Comparison of ENCODE assay signal across 21 cellular contexts in genomic region chr2:109395487-109396337, GRCh38.
A peak's percentile ranks its signal among the peaks of the same experiment; 100 is the strongest.
DNase-seq lines count a peak whose midpoint lies in the region; ATAC-seq, FAIRE-seq and TF ChIP-seq lines count a peak whose summit lies in the region.
"Had no signal": no experiment of that assay in that cellular context is flagged by ENCODE, and none has a peak within 500 bp of the region (broad histone marks: within the 10 kb centered on the region; RNA-seq: fewer than 3 reads in every experiment).

No MANE protein-coding gene starts in this region.

- in situ Hi-C loops in GM12878 (cut with MboI): no loop called here

- H3K36me3 Mint-ChIP-seq in nephron progenitor cell (ENCODE audit: low read depth): peaks cover 6% of the 10 kb centered on the region

- H3K9me3 Mint-ChIP-seq in nephron progenitor cell: no peaks in the 10 kb centered on the region
- H3K9me3 Mint-ChIP-seq: H9 had no signal

- peaks cover 18% of the 10 kb centered on the region; the same call in 1 of the 2 replicates for H3K36me3 ChIP-seq in BLaER1
- no peaks in the 10 kb centered on the region for H3K36me3 ChIP-seq in GM12878 (ENCODE audit: control insufficient read depth in 2 of 2, insufficient read depth in 2 of 2, low read length in 1 of 2)
- H3K36me3 ChIP-seq: Peyer's patch had no signal

- peak overlapping the region; percentile 80 for H3K27ac Mint-ChIP-seq in nephron progenitor cell

- no peak for TF ChIP-seq RAD21 in GM12878 (IDR thresholded peaks at IDR 0.05; ENCODE audit: insufficient read depth, low read depth, low read length)

- H3K4me3 ChIP-seq in BLaER1 (no peak overlapping the region), GM12878 (no peak overlapping the region)
- H3K4me3 ChIP-seq: Peyer's patch had no signal

- no peak for TF ChIP-seq EP300 in GM12878 (IDR thresholded peaks at IDR 0.05; ENCODE audit: borderline replicate concordance in 1 of 2, control insufficient read depth in 1 of 2, low read depth in 2 of 2, low read length in 2 of 2)

- TF ChIP-seq CTCF in GM12878 (IDR thresholded peaks at IDR 0.05 in 2 of 3, conservative IDR thresholded peaks at IDR 0.05 in 1 of 3; ENCODE audit: control insufficient read depth in 2 of 3, extremely low read depth in 1 of 3, insufficient read depth in 1 of 3, low read depth in 3 of 3, low read length in 3 of 3) (no peak), nephron progenitor cell (IDR thresholded peaks at IDR 0.05) (no peak)

- no peak for FAIRE-seq in GM12878 (lab: Jason Lieb, UNC)

- RAD21 ChIA-PET in GM12878 (lab: Charles Lee; ENCODE audit: unreplicated experiment): interaction anchor here (1.4 to 1.7 kb wide), 2 partner anchors 63 to 114 kb away, joined by 4 to 6 read pairs; no protein-coding TSS in a partner anchor

- ATAC-seq in GM12878 (peak; percentile 7; the same call in 2 of the 3 replicates), GM21786 (IDR thresholded peaks at IDR 0.05; ENCODE audit: unreplicated experiment) (no peak)

- H3K9ac ChIP-seq in BLaER1: peak overlapping the region; percentile 52; the same call in 1 of the 2 replicates
- no peak overlapping the region for H3K9ac ChIP-seq in GM12878 (ENCODE audit: control insufficient read depth, insufficient read depth, low read length)

- no peak for TF ChIP-seq POLR2A in GM12878 (IDR thresholded peaks at IDR 0.05; ENCODE audit: low read depth, low read length)

- H3K4me2 ChIP-seq in BLaER1 (peak overlapping the region; percentile 82), GM12878 (ENCODE audit: control insufficient read depth, insufficient read depth) (no peak overlapping the region)

- no peaks in the 10 kb centered on the region for H3K79me2 ChIP-seq in GM12878 (ENCODE audit: control insufficient read depth, insufficient read depth, low read length)

- H3K27me3 ChIP-seq in BLaER1: no peaks in the 10 kb centered on the region
- H3K27me3 ChIP-seq in GM12878 (replicated peaks in 1 of 2; ENCODE audit: control insufficient read depth in 2 of 2, insufficient read depth in 2 of 2, low read length in 1 of 2): no peaks in the 10 kb centered on the region
- H3K27me3 ChIP-seq: Peyer's patch had no signal

- peaks cover 12% of the 10 kb centered on the region for H3K27me3 Mint-ChIP-seq in nephron progenitor cell (ENCODE audit: low read depth, poor library complexity)

- no peak overlapping the region for H3K4me3 Mint-ChIP-seq in nephron progenitor cell
- H3K4me3 Mint-ChIP-seq: H9 had no signal

- H3K9me3 ChIP-seq in BLaER1 (no peaks in the 10 kb centered on the region), GM12878 (replicated peaks; ENCODE audit: control insufficient read depth, insufficient read depth, low read length) (no peaks in the 10 kb centered on the region)
- H3K9me3 ChIP-seq: Peyer's patch had no signal

- BruUV-seq in GM12878 (replicated peaks; lab: Mats Ljungman, UMichigan): no TSS peak

- DNase-seq in NCI-H1417 (lab: John Stamatoyannopoulos, UW): peak in 2 of 3 experiments; percentile 9 to 35
- no peak for DNase-seq in NCI-H1417 treated with DMSO at 0.1 percent for 48 hours (lab: John Stamatoyannopoulos, UW)
- no peak for DNase-seq in GM12878 (ENCODE audit: low read depth, low spot score)
- no peak for DNase-seq in nephron progenitor cell
- DNase-seq in NCI-H1092 treated with DMSO at 0.1 percent for 48 hours (lab: John Stamatoyannopoulos, UW): no peak
- DNase-seq in HuH-7 (ENCODE audit: low spot score): no peak
- DNase-seq: DMS153, EL, H9, IMR-90, Kasumi-1, MV-4-11, NCI-H146, NCI-H2081 treated with DMSO at 0.1 percent for 48 hours, NCI-H226, NCI-H748 treated with DMSO at 0.1 percent for 48 hours, Peyer's patch, Right ventricle myocardium superior had no signal

- intact Hi-C loops in GM12878 (cut with micrococcal nuclease; ENCODE audit: unreplicated experiment): loop anchor here (5.0 kb wide), 2 partner anchors 117 to 268 kb away; partner anchors contain the start of gene SH3RF3

- POLR2A ChIA-PET in GM12878 (lab: Charles Lee): interaction anchor here (0.6 kb wide), 1 partner anchor 643 kb away, joined by 3 read pairs; no protein-coding TSS in a partner anchor

- WGBS in GM12878 (ENCODE audit: insufficient coverage, insufficient replicate concordance, low lambda C conversion rate, missing lambda C conversion rate): 74% methylated on average over 14 of the region's 15 CpGs

- SMC1A ChIA-PET in GM12878 (lab: Charles Lee; ENCODE audit: uncharacterized antibody, unreplicated experiment): interaction anchor here (1.2 to 1.5 kb wide), 2 partner anchors 180 to 267 kb away, joined by 3 read pairs; partner anchors contain the start of gene SH3RF3

- H3K4me1 ChIP-seq in BLaER1: peaks cover 70% of the 10 kb centered on the region
- H3K4me1 ChIP-seq in GM12878 (ENCODE audit: control insufficient read depth, insufficient read depth, low read length): no peaks in the 10 kb centered on the region; the same call in 1 of the 2 replicates
- H3K4me1 ChIP-seq: Peyer's patch had no signal

- H2AFZ ChIP-seq in GM12878 (ENCODE audit: control insufficient read depth, low read depth, low read length): no peak overlapping the region

- H3K27ac ChIP-seq in BLaER1 (peak overlapping the region; percentile 60), GM12878 (ENCODE audit: control insufficient read depth, insufficient read depth) (no peak overlapping the region)
- H3K27ac ChIP-seq: 22Rv1, Peyer's patch had no signal

- H4K20me1 ChIP-seq in BLaER1 (peaks cover 9% of the 10 kb centered on the region), GM12878 (ENCODE audit: control insufficient read depth, insufficient read depth) (no peaks in the 10 kb centered on the region)

- peaks cover 72% of the 10 kb centered on the region for H3K4me1 Mint-ChIP-seq in nephron progenitor cell

- CTCF ChIA-PET in GM12878 (lab: Yijun Ruan, JAX): interaction anchor here (1.1 to 1.9 kb wide), 3 partner anchors 115 to 261 kb away, joined by 3 to 5 read pairs (median 3); no protein-coding TSS in a partner anchor

TF ChIP-seq in GM12878, 131 proteins besides CTCF, POLR2A, EP300 and RAD21 (continues in another document):
- TF ChIP-seq CBX3 (IDR thresholded peaks at IDR 0.05; ENCODE audit: borderline replicate concordance, low read depth) (no peak), SRF (IDR thresholded peaks at IDR 0.05; ENCODE audit: low read depth in 2 of 2, low read length in 2 of 2) (no peak), DPF2 (IDR thresholded peaks at IDR 0.05) (no peak), SMARCA5 (IDR thresholded peaks at IDR 0.05) (no peak), BACH1 (IDR thresholded peaks at IDR 0.05; ENCODE audit: borderline replicate concordance) (no peak), REST (IDR thresholded peaks at IDR 0.05; ENCODE audit: low read depth, low read length) (no peak), CEBPZ (IDR thresholded peaks at IDR 0.05; ENCODE audit: low read depth, low read length) (no peak)

Comparison
In these comparisons a context has a peak if more than half of its experiments do, and no peak if none do; other contexts are left out.
1. DNase-seq: peak in NCI-H1417 (2 of 3); none in NCI-H1417 treated with DMSO at 0.1 percent for 48 hours (single experiment), GM12878 (single experiment), nephron progenitor cell (single experiment), NCI-H1092 treated with DMSO at 0.1 percent for 48 hours (single experiment) and HuH-7 (single experiment).